ENCODE assay signal across 10 cellular contexts in genomic region chr11:61092280-61092766, GRCh38. TPM values are rescaled to one million over a fixed set of nuclear protein-coding genes. Genes with fewer than 3 reads are reported as not detected.
DNase-seq lines count a peak whose midpoint lies in the region; ATAC-seq and TF ChIP-seq lines count a peak whose summit lies in the region.
"Had no signal": no experiment of that assay in that cellular context is flagged by ENCODE, and none has a peak within 500 bp of the region (broad histone marks: within the 10 kb centered on the region; RNA-seq: fewer than 3 reads in every experiment).

No MANE protein-coding gene starts in this region.

- TF ChIP-seq CTCF in MCF 10A (IDR thresholded peaks at IDR 0.05; ENCODE audit: unreplicated experiment), result no peak

- no TSS peak for BruUV-seq in MCF 10A (replicated peaks; lab: Mats Ljungman, UMichigan)

- DNase-seq in activated T-cell treated with anti-CD3 and anti-CD28 coated beads, Interleukin-2, amount 50 U/mL, for 48 hours, result peak; percentile 77
- DNase-seq in stimulated activated CD4-positive, alpha-beta T cell treated with anti-CD3 and anti-CD28 coated beads, Interleukin-15, amount 100 ng/mL, for 24 hours, result peak; percentile 78
- DNase-seq in MCF 10A (ENCODE audit: unreplicated experiment) (no peak), NCI-H1417 (lab: John Stamatoyannopoulos, UW) (no peak), iPS-NIHi7 (ENCODE audit: extremely low spot score) (no peak)
- DNase-seq: NCI-H187 treated with DMSO at 0.1 percent for 48 hours had no signal

- no peaks in the 10 kb centered on the region for H3K36me3 Mint-ChIP-seq in MCF 10A (ENCODE audit: insufficient read depth, unreplicated experiment)

- intact Hi-C loops in MCF 10A (cut with micrococcal nuclease), result no loop called here

- peak; percentile 47 for TF ChIP-seq POLR2A in GM15510 (IDR thresholded peaks at IDR 0.05; ENCODE audit: borderline replicate concordance, extremely low read depth, insufficient read length)

- no peak overlapping the region for H3K27ac Mint-ChIP-seq in MCF 10A (ENCODE audit: low read depth, unreplicated experiment)

- POLR2A ChIA-PET in MCF 10A (lab: Yijun Ruan, JAX), result no interaction called here

- peaks cover 22% of the 10 kb centered on the region for H3K27me3 Mint-ChIP-seq in MCF 10A (ENCODE audit: insufficient read depth, unreplicated experiment)

- no peaks in the 10 kb centered on the region for H3K4me1 Mint-ChIP-seq in MCF 10A (ENCODE audit: insufficient read depth, unreplicated experiment)

- CTCF ChIA-PET in MCF 10A (lab: Yijun Ruan, JAX), result no interaction called here

- no peak overlapping the region for H3K4me3 Mint-ChIP-seq in MCF 10A (ENCODE audit: unreplicated experiment)

- ATAC-seq in HG02973 (IDR thresholded peaks at IDR 0.05; ENCODE audit: unreplicated experiment) (peak; percentile 47), HG03571 (IDR thresholded peaks at IDR 0.05; ENCODE audit: unreplicated experiment) (no peak)

- H3K9me3 Mint-ChIP-seq in MCF 10A (ENCODE audit: unreplicated experiment), result no peaks in the 10 kb centered on the region

RNA-seq across cellular contexts. Expression of gene CD5, which starts 10.0 kb away (rescaled TPM):
- total RNA-seq in MCF 10A (2022), result not detected in 2 replicates
- total RNA-seq: renal cortical epithelial cell had no signal

Comparison
In these comparisons a context has a peak if more than half of its experiments do, and no peak if none do; other contexts are left out.
1. DNase-seq: peak in activated T-cell treated with anti-CD3 and anti-CD28 coated beads, Interleukin-2, amount 50 U/mL, for 48 hours (2 of 2) and stimulated activated CD4-positive, alpha-beta T cell treated with anti-CD3 and anti-CD28 coated beads, Interleukin-15, amount 100 ng/mL, for 24 hours (single experiment); none in MCF 10A (single experiment), NCI-H1417 (0 of 3) and iPS-NIHi7 (single experiment).